In the genomic region with DNA sequence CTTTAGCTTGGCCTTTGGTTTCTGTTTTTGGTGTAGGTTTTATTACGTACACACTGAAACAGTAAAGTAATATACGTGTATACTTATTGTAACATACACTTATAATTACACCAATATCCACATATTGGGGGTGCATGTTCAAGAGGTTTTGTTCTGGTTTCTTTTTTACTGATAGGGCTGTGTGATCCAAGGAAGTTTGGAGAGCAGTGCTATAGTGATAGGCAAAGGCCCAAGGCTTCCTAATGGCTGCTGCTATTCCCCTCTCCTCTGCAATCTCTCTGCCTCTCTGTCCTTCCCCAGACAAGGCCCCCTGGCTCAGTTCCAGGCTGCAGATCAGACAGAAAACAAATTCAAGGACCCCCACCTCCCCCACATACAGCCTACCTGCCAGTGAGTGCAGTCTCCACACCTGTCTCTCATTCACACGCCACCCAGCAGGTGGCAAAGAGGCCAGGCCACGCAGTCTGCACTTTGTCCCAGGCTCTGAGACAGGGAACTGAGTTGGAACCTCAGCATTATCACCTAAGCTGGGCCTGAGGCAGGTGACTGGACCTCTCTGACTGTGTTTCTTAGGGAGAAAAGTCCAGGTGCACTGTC, we compare ENCODE assay signal across 12 cellular contexts. TPM values are rescaled to one million over a fixed set of nuclear protein-coding genes. Genes with fewer than 3 reads are reported as not detected.
DNase-seq lines count a peak whose midpoint lies in the region; ATAC-seq, FAIRE-seq and TF ChIP-seq lines count a peak whose summit lies in the region.
"Had no signal": no experiment of that assay in that cellular context is flagged by ENCODE, and none has a peak within 500 bp of the region (broad histone marks: within the 10 kb centered on the region; RNA-seq: fewer than 3 reads in every experiment).

No MANE protein-coding gene starts in this region.

- no peaks in the 10 kb centered on the region for H3K27me3 Mint-ChIP-seq in stimulated activated memory B cell treated with anti-CD40 and anti-IgM and Interleukin-4, amounts not matched to agents 10 μg/mL and 1 μg/mL and 100 μg/mL, for 72 hours
- H3K27me3 Mint-ChIP-seq: stimulated activated naive CD8-positive, alpha-beta T cell treated with anti-CD3 and anti-CD28 coated beads, Interleukin-15, Interleukin-2, amounts not matched to agents 100 ng/mL and 50 ng/mL, for 24 hours had no signal

- ATAC-seq in pancreas, result peak; percentile 79 to 88 (median 85)
- no peak for ATAC-seq in GM18868 (IDR thresholded peaks at IDR 0.05; ENCODE audit: unreplicated experiment)
- no peak for ATAC-seq in GM19351 (IDR thresholded peaks at IDR 0.05; ENCODE audit: unreplicated experiment)
- ATAC-seq in stimulated activated memory B cell treated with anti-CD40 and anti-IgM and Interleukin-4, amounts not matched to agents 10 μg/mL and 1 μg/mL and 100 μg/mL, for 72 hours, result no peak
- ATAC-seq: Panc1 had no signal

- no peaks in the 10 kb centered on the region for H3K36me3 Mint-ChIP-seq in stimulated activated memory B cell treated with anti-CD40 and anti-IgM and Interleukin-4, amounts not matched to agents 10 μg/mL and 1 μg/mL and 100 μg/mL, for 72 hours

- H3K27me3 ChIP-seq in pancreas, result no peaks in the 10 kb centered on the region

- H3K4me1 ChIP-seq in pancreas, result peaks cover 5 to 45% (median 16%) of the 10 kb centered on the region in 3 donors

- H3K27ac ChIP-seq in epithelial cell of prostate, result peak overlapping the region; percentile 2
- H3K27ac ChIP-seq in pancreas, result peak overlapping the region in 3 of 4 donors; percentile 46 to 76 (median 69)

- no peak for TF ChIP-seq CTCF in pancreas (IDR thresholded peaks at IDR 0.05)

- no peak overlapping the region for H3K4me3 Mint-ChIP-seq in stimulated activated memory B cell treated with anti-CD40 and anti-IgM and Interleukin-4, amounts not matched to agents 10 μg/mL and 1 μg/mL and 100 μg/mL, for 72 hours
- H3K4me3 Mint-ChIP-seq: stimulated activated naive CD8-positive, alpha-beta T cell treated with anti-CD3 and anti-CD28 coated beads, Interleukin-15, Interleukin-2, amounts not matched to agents 100 ng/mL and 50 ng/mL, for 24 hours had no signal

- H3K4me1 Mint-ChIP-seq in stimulated activated memory B cell treated with anti-CD40 and anti-IgM and Interleukin-4, amounts not matched to agents 10 μg/mL and 1 μg/mL and 100 μg/mL, for 72 hours, result peaks cover 39% of the 10 kb centered on the region

- H3K4me3 ChIP-seq in pancreas, result peak overlapping the region in 1 of 4 donors; percentile 2

- no peaks in the 10 kb centered on the region for H3K36me3 ChIP-seq in pancreas

- no peaks in the 10 kb centered on the region for H3K9me3 ChIP-seq in pancreas

- WGBS in pancreas, 2 donors, result 17 to 35% methylated on average over 4 of the region's 4 CpGs

- no peaks in the 10 kb centered on the region for H3K9me3 Mint-ChIP-seq in stimulated activated memory B cell treated with anti-CD40 and anti-IgM and Interleukin-4, amounts not matched to agents 10 μg/mL and 1 μg/mL and 100 μg/mL, for 72 hours
- H3K9me3 Mint-ChIP-seq: stimulated activated naive CD8-positive, alpha-beta T cell treated with anti-CD3 and anti-CD28 coated beads, Interleukin-15, Interleukin-2, amounts not matched to agents 100 ng/mL and 50 ng/mL, for 24 hours had no signal

- FAIRE-seq in pancreas (lab: Jason Lieb, UNC), result no peak

- intact Hi-C loops in pancreas (cut with DNase I), result loop anchor here in 1 of 3 donors (5.0 kb wide), 1 partner anchor 95 kb away; no protein-coding TSS in a partner anchor
- intact Hi-C loops in posterior vena cava (cut with DNase I), result no loop called here

- DNase-seq in DMS153 (lab: John Stamatoyannopoulos, UW) (peak; percentile 82), NCI-H345 (lab: John Stamatoyannopoulos, UW) (peak; percentile 87), epithelial cell of prostate (ENCODE audit: low read depth, low spot score) (no peak), pancreas (peak; percentile 56 to 88 (median 80)), posterior vena cava (ENCODE audit: low spot score) (no peak)
- DNase-seq: activated CD8-positive, alpha-beta memory T cell treated with anti-CD3 and anti-CD28 coated beads, Interleukin-2, amount 50 U/mL, for 48 hours; posterior cingulate gyrus had no signal

- no peak overlapping the region for H3K27ac Mint-ChIP-seq in stimulated activated memory B cell treated with anti-CD40 and anti-IgM and Interleukin-4, amounts not matched to agents 10 μg/mL and 1 μg/mL and 100 μg/mL, for 72 hours
- H3K27ac Mint-ChIP-seq: stimulated activated naive CD8-positive, alpha-beta T cell treated with anti-CD3 and anti-CD28 coated beads, Interleukin-15, Interleukin-2, amounts not matched to agents 100 ng/mL and 50 ng/mL, for 24 hours had no signal

RNA-seq across cellular contexts. Expression of gene TMEM184B, which starts 15.1 kb away (rescaled TPM):
- 10 to 100 TPM; 11.6 to 30.5 (median 18.6) TPM for total RNA-seq in pancreas
- polyA plus RNA-seq in pancreas, result 10 to 100 TPM; 17.0 to 24.4 TPM
- total RNA-seq in posterior vena cava, result 10 to 100 TPM; 42.9 to 49.7 TPM

RNA-seq across cellular contexts. Expression of gene MAFF, which starts 56.0 kb away (rescaled TPM):
- total RNA-seq in pancreas (1 to 10 TPM; 3.4 to 8.9 (median 6.8) TPM), posterior vena cava (10 to 100 TPM; 22.1 to 72.7 TPM)
- 10 to 100 TPM; 10.6 to 16.7 TPM for polyA plus RNA-seq in pancreas

RNA-seq across cellular contexts. Expression of gene CSNK1E, which starts 59.5 kb away (rescaled TPM):
- total RNA-seq in pancreas, result 10 to 100 TPM; 52.7 to 94.2 (median 57.7) TPM
- polyA plus RNA-seq in pancreas, result 100 to 1,000 TPM in 1 of 2 donors, 10 to 100 TPM in 1; 87.2 to 115 TPM
- total RNA-seq in posterior vena cava, result 10 to 100 TPM; 70.1 to 88.6 TPM

Comparison
In these comparisons a context has a peak if more than half of its experiments do, and no peak if none do; other contexts are left out.
1. DNase-seq: peak in DMS153 (single experiment), NCI-H345 (single experiment) and pancreas (6 of 6); none in epithelial cell of prostate (single experiment) and posterior vena cava (single experiment).
2. ATAC-seq: peak in pancreas (4 of 4); none in GM18868 (single experiment), GM19351 (single experiment) and stimulated activated memory B cell treated with anti-CD40 and anti-IgM and Interleukin-4, amounts not matched to agents 10 μg/mL and 1 μg/mL and 100 μg/mL, for 72 hours (single experiment).